Comparison of ENCODE assay signal across 32 cellular contexts in the genomic region with DNA sequence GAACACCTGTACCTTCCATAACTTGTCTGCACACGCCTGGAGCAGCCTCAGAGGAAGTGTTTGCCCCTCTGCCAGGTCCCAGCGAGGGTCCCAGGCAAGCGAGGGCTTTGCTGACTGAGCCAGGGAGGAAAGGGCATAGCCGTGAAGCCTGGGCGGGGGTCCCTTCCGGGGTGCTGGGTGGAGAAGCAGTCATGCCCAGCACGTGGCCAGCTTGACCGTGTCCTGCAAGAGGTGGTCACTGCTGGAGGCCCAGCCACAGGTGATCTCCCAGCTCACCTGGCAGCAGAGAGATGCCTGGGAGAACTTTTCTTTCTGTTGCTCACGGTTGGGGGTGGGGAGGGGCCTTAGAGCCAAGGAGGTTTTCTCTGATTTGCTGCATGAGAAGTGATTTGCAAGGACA.
DNase-seq lines count a peak whose midpoint lies in the region; ATAC-seq, FAIRE-seq and TF ChIP-seq lines count a peak whose summit lies in the region.
"Had no signal": no experiment of that assay in that cellular context is flagged by ENCODE, and none has a peak within 500 bp of the region (broad histone marks: within the 10 kb centered on the region; RNA-seq: fewer than 3 reads in every experiment).

No MANE protein-coding gene starts in this region.

- no peak overlapping the region for H3K27ac ChIP-seq in SK-N-SH (ENCODE audit: low read depth in 2 of 2, low read length in 1 of 2)
- H3K27ac ChIP-seq in RWPE2 (ENCODE audit: poor library complexity, severe bottlenecking) = no peak overlapping the region
- no peak overlapping the region for H3K27ac ChIP-seq in kidney (ENCODE audit: low read depth in 2 of 2, low read length in 2 of 2)
- no peak overlapping the region for H3K27ac ChIP-seq in testis
- H3K27ac ChIP-seq: 22Rv1, colonic mucosa, KMS-11, psoas muscle, transverse colon had no signal

- no peaks in the 10 kb centered on the region for H3K4me1 Mint-ChIP-seq in activated CD8-positive, alpha-beta T cell treated with anti-CD3 and anti-CD28 coated beads for 36 hours (ENCODE audit: low read depth)
- H3K4me1 Mint-ChIP-seq: activated naive CD8-positive, alpha-beta T cell treated with anti-CD3 and anti-CD28 coated beads, Interleukin-2, amount 10 ng/mL, durations not matched to agents 7 days and 5 days had no signal

- DNase-seq in SK-N-SH (peak; percentile 15), RWPE2 (ENCODE audit: low spot score) (peak; percentile 49), kidney (peak; percentile 53), testis (peak; percentile 6), DMS153 treated with DMSO at 0.1 percent for 48 hours (lab: John Stamatoyannopoulos, UW; ENCODE audit: unreplicated experiment) (no peak)
- no peak for DNase-seq in activated CD8-positive, alpha-beta T cell treated with anti-CD3 and anti-CD28 coated beads for 36 hours
- DNase-seq: activated CD4-positive, alpha-beta T cell treated with anti-CD3 and anti-CD28 coated beads for 1 hour; activated CD8-positive, alpha-beta T cell treated with anti-CD3 and anti-CD28 coated beads, Interleukin-2, amount 10 ng/mL, durations not matched to agents 7 days and 5 days; activated gamma-delta T cell treated with Interleukin-2 at 50 U/mL for 16 hours; activated naive CD8-positive, alpha-beta T cell treated with anti-CD3 and anti-CD28 coated beads, Interleukin-2, amount 10 ng/mL, durations not matched to agents 7 days and 5 days; activated T-cell treated with anti-CD3 and anti-CD28 coated beads for 4 hours; C1 segment of cervical spinal cord; colonic mucosa; COR-L47; DMS79 treated with DMSO at 0.1 percent for 48 hours; effector memory CD4-positive, alpha-beta T cell; GDM1; left ventricle myocardium superior; MG63; NCI-H1105; NCI-H187; NCI-H2171; NCI-H510A; OCI-M1; psoas muscle; stimulated activated CD4-positive, alpha-beta T cell treated with anti-CD3 and anti-CD28 coated beads, Interleukin-4, amount 100 ng/mL, for 24 hours; transverse colon had no signal

- WGBS in SK-N-SH (ENCODE audit: low lambda C conversion rate) = 46% methylated on average over 8 of the region's 9 CpGs
- WGBS in testis, 2 donors = 72 to 78% methylated on average over 3 to 9 of the region's 9 CpGs

- no peak overlapping the region for H3K4me2 ChIP-seq in SK-N-SH
- H3K4me2 ChIP-seq: KMS-11 had no signal

- no peak overlapping the region for H2AFZ ChIP-seq in SK-N-SH (ENCODE audit: low read depth)

- intact Hi-C loops in kidney (cut with DNase I) (no loop called here), testis (cut with DNase I; ENCODE audit: low total_unique reads) (no loop called here)
- intact Hi-C loops in activated CD8-positive, alpha-beta T cell treated with anti-CD3 and anti-CD28 coated beads for 36 hours (cut with micrococcal nuclease) = no loop called here

- H3K4me3 Mint-ChIP-seq in activated CD8-positive, alpha-beta T cell treated with anti-CD3 and anti-CD28 coated beads for 36 hours = no peak overlapping the region
- H3K4me3 Mint-ChIP-seq: activated CD8-positive, alpha-beta T cell treated with anti-CD3 and anti-CD28 coated beads, Interleukin-2, amount 10 ng/mL, durations not matched to agents 7 days and 5 days; activated naive CD8-positive, alpha-beta T cell treated with anti-CD3 and anti-CD28 coated beads, Interleukin-2, amount 10 ng/mL, durations not matched to agents 7 days and 5 days had no signal

- no peaks in the 10 kb centered on the region for H3F3A ChIP-seq in SK-N-SH (replicated peaks; ENCODE audit: insufficient read depth)

- no peak for ATAC-seq in SK-N-SH treated with all-trans-retinoic acid at 6 μM for 48 hours
- ATAC-seq in RWPE2 (ENCODE audit: low read depth) = no peak
- no peak for ATAC-seq in HG03565 (IDR thresholded peaks at IDR 0.05; ENCODE audit: unreplicated experiment)
- ATAC-seq in activated CD8-positive, alpha-beta T cell treated with anti-CD3 and anti-CD28 coated beads for 36 hours = no peak
- ATAC-seq: activated CD8-positive, alpha-beta T cell treated with anti-CD3 and anti-CD28 coated beads, Interleukin-2, amount 10 ng/mL, durations not matched to agents 7 days and 5 days; left ventricle myocardium superior; psoas muscle had no signal

- H3K27ac Mint-ChIP-seq in activated CD8-positive, alpha-beta T cell treated with anti-CD3 and anti-CD28 coated beads for 36 hours = no peak overlapping the region
- H3K27ac Mint-ChIP-seq: activated CD8-positive, alpha-beta T cell treated with anti-CD3 and anti-CD28 coated beads, Interleukin-2, amount 10 ng/mL, durations not matched to agents 7 days and 5 days; activated naive CD8-positive, alpha-beta T cell treated with anti-CD3 and anti-CD28 coated beads, Interleukin-2, amount 10 ng/mL, durations not matched to agents 7 days and 5 days had no signal

- FAIRE-seq in kidney (lab: Jason Lieb, UNC) = no peak

- no peak overlapping the region for H3K9ac ChIP-seq in SK-N-SH
- H3K9ac ChIP-seq in kidney (ENCODE audit: low read length in 2 of 2) = no peak overlapping the region
- H3K9ac ChIP-seq: KMS-11 had no signal

- H3K27me3 ChIP-seq in SK-N-SH (ENCODE audit: insufficient read depth) = no peaks in the 10 kb centered on the region
- no peaks in the 10 kb centered on the region for H3K27me3 ChIP-seq in RWPE2 (ENCODE audit: insufficient read depth, poor library complexity, severe bottlenecking)
- no peaks in the 10 kb centered on the region for H3K27me3 ChIP-seq in testis
- H3K27me3 ChIP-seq: colonic mucosa, MG63, transverse colon had no signal

- POLR2A ChIA-PET in SK-N-SH (lab: Yijun Ruan, JAX) = no interaction called here
- POLR2A ChIA-PET in activated CD8-positive, alpha-beta T cell treated with anti-CD3 and anti-CD28 coated beads for 36 hours (lab: Charles Lee) = no interaction called here

- no peak overlapping the region for H3K4me3 ChIP-seq in SK-N-SH (ENCODE audit: low read depth in 2 of 2, low read length in 1 of 2)
- H3K4me3 ChIP-seq in RWPE2 (ENCODE audit: severe bottlenecking) = no peak overlapping the region
- H3K4me3 ChIP-seq in kidney (ENCODE audit: low read length in 2 of 2) = no peak overlapping the region
- no peak overlapping the region for H3K4me3 ChIP-seq in testis
- H3K4me3 ChIP-seq: colonic mucosa, HAP-1, MG63, psoas muscle, transverse colon had no signal

- TF ChIP-seq POLR2A in testis (IDR thresholded peaks at IDR 0.05) = no peak

- no peaks in the 10 kb centered on the region for H3K9me3 ChIP-seq in SK-N-SH
- no peaks in the 10 kb centered on the region for H3K9me3 ChIP-seq in RWPE2 (ENCODE audit: severe bottlenecking)
- H3K9me3 ChIP-seq in kidney (ENCODE audit: control insufficient read depth in 1 of 2, low read length in 2 of 2) = no peaks in the 10 kb centered on the region
- H3K9me3 ChIP-seq in testis = no peaks in the 10 kb centered on the region
- H3K9me3 ChIP-seq: colonic mucosa, HAP-1, MG63, psoas muscle, transverse colon had no signal

- CTCF ChIA-PET in SK-N-SH (lab: Yijun Ruan, JAX) = no interaction called here
- CTCF ChIA-PET in activated CD8-positive, alpha-beta T cell treated with anti-CD3 and anti-CD28 coated beads for 36 hours (lab: Charles Lee) = no interaction called here

- no peaks in the 10 kb centered on the region for H3K36me3 Mint-ChIP-seq in activated CD8-positive, alpha-beta T cell treated with anti-CD3 and anti-CD28 coated beads for 36 hours (ENCODE audit: low read depth)
- H3K36me3 Mint-ChIP-seq: activated naive CD8-positive, alpha-beta T cell treated with anti-CD3 and anti-CD28 coated beads, Interleukin-2, amount 10 ng/mL, durations not matched to agents 7 days and 5 days had no signal

- H3K36me3 ChIP-seq in SK-N-SH (replicated peaks in 1 of 2; ENCODE audit: control insufficient read depth in 1 of 2, insufficient read depth in 2 of 2, low read length in 1 of 2) (no peaks in the 10 kb centered on the region), RWPE2 (ENCODE audit: low read depth) (no peaks in the 10 kb centered on the region), kidney (ENCODE audit: control insufficient read depth in 1 of 2, insufficient read depth in 2 of 2, low read length in 2 of 2) (no peaks in the 10 kb centered on the region), testis (ENCODE audit: low read depth, missing control alignments) (no peaks in the 10 kb centered on the region)
- H3K36me3 ChIP-seq: colonic mucosa, HAP-1, MG63, transverse colon had no signal

- no peak for TF ChIP-seq RAD21 in SK-N-SH (IDR thresholded peaks at IDR 0.05; ENCODE audit: low read length)

- no peaks in the 10 kb centered on the region for H3K79me2 ChIP-seq in SK-N-SH (ENCODE audit: insufficient read depth)

- no peaks in the 10 kb centered on the region for H3K9me3 Mint-ChIP-seq in activated CD8-positive, alpha-beta T cell treated with anti-CD3 and anti-CD28 coated beads for 36 hours
- H3K9me3 Mint-ChIP-seq: activated naive CD8-positive, alpha-beta T cell treated with anti-CD3 and anti-CD28 coated beads, Interleukin-2, amount 10 ng/mL, durations not matched to agents 7 days and 5 days had no signal

- H4K20me1 ChIP-seq in SK-N-SH (ENCODE audit: insufficient read depth) = no peaks in the 10 kb centered on the region

- H3K4me1 ChIP-seq in SK-N-SH (ENCODE audit: control insufficient read depth in 1 of 2, insufficient read depth in 2 of 2, low read depth in 1 of 2, low read length in 1 of 2) = peaks cover 0 to 18% of the 10 kb centered on the region in 2 experiments; a peak in 2 of 4 replicates
- H3K4me1 ChIP-seq in RWPE2 (ENCODE audit: insufficient read depth, poor library complexity, severe bottlenecking) = no peaks in the 10 kb centered on the region
- no peaks in the 10 kb centered on the region for H3K4me1 ChIP-seq in kidney (ENCODE audit: control insufficient read depth in 1 of 2, insufficient read depth in 1 of 2, low read depth in 1 of 2, low read length in 2 of 2)
- no peaks in the 10 kb centered on the region for H3K4me1 ChIP-seq in testis
- H3K4me1 ChIP-seq: colonic mucosa, HAP-1, psoas muscle, transverse colon had no signal

- TF ChIP-seq EP300 in SK-N-SH (IDR thresholded peaks at IDR 0.05; ENCODE audit: borderline replicate concordance in 1 of 2, low read depth in 1 of 2, low read length in 1 of 2) = no peak

- H3K9me2 ChIP-seq in SK-N-SH = no peaks in the 10 kb centered on the region

- peaks cover 4% of the 10 kb centered on the region for H3K27me3 Mint-ChIP-seq in activated CD8-positive, alpha-beta T cell treated with anti-CD3 and anti-CD28 coated beads for 36 hours
- H3K27me3 Mint-ChIP-seq: activated naive CD8-positive, alpha-beta T cell treated with anti-CD3 and anti-CD28 coated beads, Interleukin-2, amount 10 ng/mL, durations not matched to agents 7 days and 5 days had no signal

- no peak for TF ChIP-seq CTCF in SK-N-SH (IDR thresholded peaks at IDR 0.05)
- TF ChIP-seq CTCF in RWPE2 (IDR thresholded peaks at IDR 0.05; ENCODE audit: poor library complexity, severe bottlenecking) = no peak
- TF ChIP-seq CTCF in kidney (IDR thresholded peaks at IDR 0.05; ENCODE audit: borderline replicate concordance, extremely low read depth, insufficient read depth) = no peak
- TF ChIP-seq CTCF in testis (IDR thresholded peaks at IDR 0.05) = no peak
- no peak for TF ChIP-seq CTCF in activated CD8-positive, alpha-beta T cell treated with anti-CD3 and anti-CD28 coated beads for 36 hours (IDR thresholded peaks at IDR 0.05)

TF ChIP-seq in SK-N-SH treated with all-trans-retinoic acid at 6 μM for 48 hours, 23 proteins besides CTCF, POLR2A, EP300 and RAD21 (continues in another document):
- no peak for TF ChIP-seq ZFP30 (CRISPR knock-in tag; IDR thresholded peaks at IDR 0.05)
- TF ChIP-seq ARNTL (CRISPR knock-in tag; IDR thresholded peaks at IDR 0.05; ENCODE audit: borderline replicate concordance, low read depth) = no peak
- TF ChIP-seq ISL1 (CRISPR knock-in tag; IDR thresholded peaks at IDR 0.05) = no peak

Comparison
In these comparisons a context has a peak if more than half of its experiments do, and no peak if none do; other contexts are left out.
1. DNase-seq: peak in SK-N-SH (single experiment), RWPE2 (single experiment), kidney (single experiment) and testis (single experiment); none in activated CD8-positive, alpha-beta T cell treated with anti-CD3 and anti-CD28 coated beads for 36 hours (single experiment) and DMS153 treated with DMSO at 0.1 percent for 48 hours (single experiment).